In the genomic region with DNA sequence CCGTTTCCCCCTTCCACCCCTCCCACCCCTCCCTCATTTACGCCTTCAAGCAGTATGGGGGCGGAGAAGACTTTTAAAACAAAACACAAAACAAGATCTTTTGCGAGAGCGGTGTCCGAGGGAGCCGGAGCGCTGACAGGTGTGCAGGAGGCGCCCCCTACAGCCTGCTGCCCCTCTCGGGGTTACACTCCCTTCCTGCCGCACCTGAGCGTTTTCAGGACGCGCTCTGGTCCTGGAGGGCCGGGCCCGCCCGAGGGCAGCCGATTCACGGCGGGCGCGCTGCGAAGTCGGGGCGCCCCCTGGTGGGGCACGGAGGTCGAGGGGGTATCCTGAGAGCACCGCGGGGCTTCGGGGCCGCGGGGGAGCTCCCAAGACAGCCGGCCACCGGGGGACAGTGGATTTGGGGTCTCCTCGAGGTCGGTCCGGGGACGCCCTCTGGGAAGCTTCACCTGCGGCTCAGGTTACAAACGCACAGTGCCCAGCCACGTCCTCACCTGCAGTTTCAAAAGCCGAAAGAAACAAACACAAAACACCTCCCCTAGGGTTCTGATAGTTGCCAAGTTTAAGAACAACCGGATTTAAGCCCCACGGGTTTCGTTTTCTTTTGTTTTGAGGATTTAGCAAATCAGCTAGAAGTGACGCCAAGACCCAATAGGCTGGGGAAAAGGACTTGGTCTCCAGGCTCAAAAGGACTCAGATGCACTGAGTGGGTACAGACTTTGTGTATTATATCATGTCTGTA, we compare ENCODE assay signal across 8 cellular contexts. TPM values are rescaled to one million over a fixed set of nuclear protein-coding genes. Genes with fewer than 3 reads are reported as not detected.
DNase-seq lines count a peak whose midpoint lies in the region; ATAC-seq and TF ChIP-seq lines count a peak whose summit lies in the region.

No MANE protein-coding gene starts in this region.

- WGBS in heart right ventricle, 2 donors, result 3% methylated on average over 46 of the region's 46 CpGs

- peak overlapping the region; percentile 82 for H3K4me3 Mint-ChIP-seq in CD8-positive, alpha-beta T cell

- peaks cover 44% of the 10 kb centered on the region for H3K27me3 Mint-ChIP-seq in CD8-positive, alpha-beta T cell (ENCODE audit: low read depth)

- H3K27ac Mint-ChIP-seq in CD8-positive, alpha-beta T cell, result no peak overlapping the region

- CTCF ChIA-PET in CD8-positive, alpha-beta T cell (lab: Charles Lee), result interaction anchor here (0.6 to 4.9 kb wide), 31 partner anchors 9 to 1295 kb away, joined by 3 to 40 read pairs (median 4); no protein-coding TSS in a partner anchor
- CTCF ChIA-PET in Panc1 (lab: Charles Lee), result no interaction called here

- no peaks in the 10 kb centered on the region for H3K36me3 ChIP-seq in CD8-positive, alpha-beta T cell (ENCODE audit: insufficient read depth, low read length)
- H3K36me3 ChIP-seq in Panc1 (ENCODE audit: control insufficient read depth, insufficient read depth, low read length) (no peaks in the 10 kb centered on the region), heart right ventricle (no peaks in the 10 kb centered on the region)

- intact Hi-C loops in CD8-positive, alpha-beta T cell (cut with DNase I, micrococcal nuclease), result loop anchor here (1.0 to 5.0 kb wide), 9 partner anchors 113 to 425 kb away; partner anchors contain the start of genes AP1AR (in 2 of the 2), FAM241A (in 1 of the 2), LARP7 (in 1 of the 2) and ZGRF1 (in 1 of the 2)
- intact Hi-C loops in Panc1 (cut with micrococcal nuclease; ENCODE audit: unreplicated experiment) (loop anchor here (2.0 kb wide), 1 partner anchor 195 kb away; no protein-coding TSS in a partner anchor), heart right ventricle (cut with DNase I) (loop anchor here (2.0 to 10.0 kb wide), 4 partner anchors 195 to 199 kb away; no protein-coding TSS in a partner anchor)

- peaks cover 18% of the 10 kb centered on the region for H3K4me1 ChIP-seq in CD8-positive, alpha-beta T cell (ENCODE audit: insufficient read depth, low read length)
- no peaks in the 10 kb centered on the region for H3K4me1 ChIP-seq in Panc1 (ENCODE audit: control insufficient read depth, insufficient read depth, low read length)
- peaks cover 0 to 30% (median 17%) of the 10 kb centered on the region in 9 donors for H3K4me1 ChIP-seq in heart right ventricle

- in situ Hi-C loops in Panc1 (cut with HindIII; ENCODE audit: low pct_unique_long_range_greater_than_20kb, low sequenced_read_pairs), result no loop called here

- POLR2A ChIA-PET in CD8-positive, alpha-beta T cell (lab: Charles Lee), result interaction anchor here (0.6 to 0.8 kb wide), 2 partner anchors 238 to 254 kb away, joined by 3 to 5 read pairs; partner anchors contain the start of gene TIFA
- POLR2A ChIA-PET in Panc1 (lab: Charles Lee), result no interaction called here

- no TSS peak for BruUV-seq in Panc1 (replicated peaks; lab: Mats Ljungman, UMichigan)

- peaks cover 4% of the 10 kb centered on the region for H3K9me3 Mint-ChIP-seq in CD8-positive, alpha-beta T cell

- TF ChIP-seq CTCF in CD8-positive, alpha-beta T cell (IDR thresholded peaks at IDR 0.05), result peak; percentile 76
- TF ChIP-seq CTCF in Panc1 (IDR thresholded peaks at IDR 0.05) (peak; percentile 86), heart right ventricle (IDR thresholded peaks at IDR 0.05) (peak; percentile 45 to 84 (median 69))

- peaks cover 33% of the 10 kb centered on the region for H3K27me3 ChIP-seq in CD8-positive, alpha-beta T cell (ENCODE audit: insufficient read depth, low read length)
- H3K27me3 ChIP-seq in Panc1 (ENCODE audit: control insufficient read depth, insufficient read depth, low read length) (peaks cover 13% of the 10 kb centered on the region), heart right ventricle (peaks cover 31 to 94% (median 84%) of the 10 kb centered on the region in 7 donors)

- DNase-seq in CD8-positive, alpha-beta T cell, result peak; percentile 54 to 88 (median 72)
- DNase-seq in Panc1 (ENCODE audit: low read depth, low spot score) (no peak), heart right ventricle (peak in 1 of 2 donors; percentile 65), skeletal muscle cell (ENCODE audit: low read depth) (no peak), A172 (ENCODE audit: low spot score) (no peak)
- peak; percentile 61 for DNase-seq in activated effector memory CD4-positive, alpha-beta T cell treated with Interleukin-2 at 50 U/mL for 16 hours

- no peaks in the 10 kb centered on the region for H3K9me3 ChIP-seq in CD8-positive, alpha-beta T cell (ENCODE audit: low read length)
- no peaks in the 10 kb centered on the region for H3K9me3 ChIP-seq in Panc1 (ENCODE audit: control insufficient read depth, insufficient read depth, low read depth, low read length)
- no peaks in the 10 kb centered on the region for H3K9me3 ChIP-seq in heart right ventricle

- no peaks in the 10 kb centered on the region for H3K36me3 Mint-ChIP-seq in CD8-positive, alpha-beta T cell

- no peak overlapping the region for H3K27ac ChIP-seq in CD8-positive, alpha-beta T cell (ENCODE audit: low read depth, low read length)
- H3K27ac ChIP-seq in Panc1 (ENCODE audit: low read length) (no peak overlapping the region), heart right ventricle (no peak overlapping the region)

- H3K4me3 ChIP-seq in CD8-positive, alpha-beta T cell (ENCODE audit: low read depth, low read length), result peak overlapping the region; percentile 42
- H3K4me3 ChIP-seq in Panc1 (ENCODE audit: low read depth in 2 of 2, low read length in 2 of 2) (peak overlapping the region; percentile 13 to 34; a peak in 3 of 4 replicates), heart right ventricle (peak overlapping the region in 7 of 10 donors; percentile 30 to 51 (median 39)), skeletal muscle cell (ENCODE audit: low read depth, low read length) (peak overlapping the region; percentile 44)

- peaks cover 33% of the 10 kb centered on the region for H3K4me1 Mint-ChIP-seq in CD8-positive, alpha-beta T cell (ENCODE audit: low read depth)

- ATAC-seq in CD8-positive, alpha-beta T cell, result peak; percentile 83
- ATAC-seq in GM19463 (IDR thresholded peaks at IDR 0.05; ENCODE audit: unreplicated experiment) (peak; percentile 80), HG03565 (IDR thresholded peaks at IDR 0.05; ENCODE audit: unreplicated experiment) (peak; percentile 81), Panc1 (peak; percentile 92), heart right ventricle (peak; percentile 58 to 83 (median 74))

RNA-seq across cellular contexts. Expression of gene NEUROG2, which starts 8.0 kb away (rescaled TPM):
- total RNA-seq in CD8-positive, alpha-beta T cell, result not detected
- total RNA-seq in Panc1 (2021; ENCODE audit: unreplicated experiment) (not detected), heart right ventricle (not detected)
- not detected for polyA plus RNA-seq in Panc1 (2012; ENCODE audit: insufficient read length)
- polyA plus RNA-seq in heart right ventricle, result not detected
- total RNA-seq in A172 (2014; rRNA removed; shearing (Covaris generic)), result not detected in 2 replicates

Comparison
In these comparisons a context has a peak if more than half of its experiments do, and no peak if none do; other contexts are left out.
1. DNase-seq: peak in CD8-positive, alpha-beta T cell (7 of 7) and activated effector memory CD4-positive, alpha-beta T cell treated with Interleukin-2 at 50 U/mL for 16 hours (single experiment); none in Panc1 (single experiment), skeletal muscle cell (single experiment) and A172 (single experiment).
2. Peak in every context shown above with its lines, with median percentiles within 50 percentile points of each other: ATAC-seq, H3K4me3 ChIP-seq and CTCF ChIP-seq.